8 cellular contexts compared by ENCODE assay signal in the genomic region with DNA sequence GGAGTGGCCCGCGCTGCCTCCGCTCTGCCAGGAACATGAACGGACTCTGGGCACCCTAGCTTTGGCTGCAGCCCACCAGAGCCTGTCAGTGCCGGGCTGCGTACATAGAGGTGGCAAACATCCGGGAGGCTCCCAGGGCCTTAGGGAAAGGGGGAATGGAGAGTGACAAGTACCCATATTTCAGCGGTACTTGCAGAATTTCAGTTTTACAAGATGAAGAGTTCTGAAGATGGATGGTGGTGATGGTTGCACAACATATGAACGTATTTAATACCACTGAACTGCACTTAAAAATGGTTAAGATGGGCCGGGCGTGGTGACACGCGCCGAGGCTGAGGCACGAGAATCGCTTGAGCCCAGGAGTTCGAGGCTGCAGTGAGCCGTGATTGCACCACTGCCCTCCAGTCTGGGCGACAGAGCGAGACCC. TPM values are rescaled to one million over a fixed set of nuclear protein-coding genes. Genes with fewer than 3 reads are reported as not detected.
DNase-seq lines count a peak whose midpoint lies in the region; ATAC-seq, FAIRE-seq and TF ChIP-seq lines count a peak whose summit lies in the region.

No MANE protein-coding gene starts in this region.

- CTCF ChIA-PET in T-cell (lab: Charles Lee), result interaction anchor here (0.5 to 3.7 kb wide), 9 partner anchors 8 to 384 kb away, joined by 3 to 27 read pairs (median 4); partner anchors contain the start of gene MOB1A (in 1 of the 2)

- peaks cover 51% of the 10 kb centered on the region for H4K20me1 ChIP-seq in GM23338 (replicated peaks; ENCODE audit: insufficient read depth)

- no peaks in the 10 kb centered on the region; the same call in 1 of the 2 replicates for H3F3A ChIP-seq in GM23338 (replicated peaks; ENCODE audit: low read depth)

- H3K4me3 Mint-ChIP-seq in GM23338 (peak overlapping the region; percentile 99), T-cell (peak overlapping the region; percentile 92 to 99 (median 94))

- H3K27ac Mint-ChIP-seq in GM23338 (peak overlapping the region; percentile 100), T-cell (peak overlapping the region; percentile 100)

- H3K9me3 Mint-ChIP-seq in GM23338 (peaks cover 8% of the 10 kb centered on the region; the same call in 2 of the 3 replicates), T-cell (no peaks in the 10 kb centered on the region)

- POLR2A ChIA-PET in T-cell (lab: Charles Lee), result interaction anchor here (0.6 to 1.0 kb wide), 7 partner anchors 12 to 584 kb away, joined by 3 to 7 read pairs (median 4); partner anchors contain the start of genes MOB1A (in 1 of the 2) and WBP1 (in 1 of the 2)

- H3K4me3 ChIP-seq in GM23338, result peak overlapping the region; percentile 95
- H3K4me3 ChIP-seq in fibroblast of villous mesenchyme (ENCODE audit: low read depth, low read length), result peak overlapping the region; percentile 94
- peak overlapping the region; percentile 89 for H3K4me3 ChIP-seq in skeletal muscle cell (ENCODE audit: low read depth, low read length)

- H3K27ac ChIP-seq in GM23338 (ENCODE audit: low read depth), result peak overlapping the region; percentile 98

- no peak for FAIRE-seq in H54 (lab: Jason Lieb, UNC)

- H3K4me1 ChIP-seq in GM23338 (ENCODE audit: insufficient read depth), result peaks cover 41% of the 10 kb centered on the region

- no peaks in the 10 kb centered on the region for H3K9me2 ChIP-seq in GM23338 (ENCODE audit: insufficient read depth)

- peaks cover 37% of the 10 kb centered on the region for H3K4me1 Mint-ChIP-seq in GM23338
- peaks cover 35 to 37% (median 37%) of the 10 kb centered on the region in 3 donors for H3K4me1 Mint-ChIP-seq in T-cell

- H2AFZ ChIP-seq in GM23338, result no peak overlapping the region

- no peak for DNase-seq in GM23338 (ENCODE audit: low spot score)
- DNase-seq in T-cell, result peak in 3 of 34 experiments; percentile 5 to 15 (median 7)
- no peak for DNase-seq in fibroblast of villous mesenchyme (ENCODE audit: low read depth)
- DNase-seq in skeletal muscle cell (ENCODE audit: low read depth), result no peak
- DNase-seq in NCI-H1417 (lab: John Stamatoyannopoulos, UW), result no peak
- no peak for DNase-seq in H54 (ENCODE audit: insufficient read length, low spot score)
- no peak for DNase-seq in NCI-H2171 treated with DMSO at 0.1 percent for 48 hours (lab: John Stamatoyannopoulos, UW)

- H3K27me3 Mint-ChIP-seq in GM23338 (ENCODE audit: insufficient read depth, low read depth, poor library complexity) (peaks cover 25% of the 10 kb centered on the region), T-cell (no peaks in the 10 kb centered on the region)

- TF ChIP-seq CTCF in GM23338 (conservative IDR thresholded peaks at IDR 0.05; ENCODE audit: low read depth in 2 of 2) (no peak), fibroblast of villous mesenchyme (IDR thresholded peaks at IDR 0.05; ENCODE audit: insufficient read depth, low read depth, low read length) (no peak)

- ATAC-seq in GM23338, result no peak
- ATAC-seq in T-cell (replicated peaks in 1 of 4), result peak in 3 of 4 experiments; percentile 1 to 2 (median 1)
- ATAC-seq in GM18858 (IDR thresholded peaks at IDR 0.05; ENCODE audit: unreplicated experiment), result no peak

- peak overlapping the region; percentile 86 for H3K4me2 ChIP-seq in GM23338

- peaks cover 30% of the 10 kb centered on the region for H3K36me3 ChIP-seq in GM23338 (ENCODE audit: insufficient read depth)

- H3K36me3 Mint-ChIP-seq in GM23338 (ENCODE audit: low read depth), result peaks cover 56% of the 10 kb centered on the region
- no peaks in the 10 kb centered on the region for H3K36me3 Mint-ChIP-seq in T-cell

- no peaks in the 10 kb centered on the region for H3K27me3 ChIP-seq in GM23338 (ENCODE audit: insufficient read depth)

- H3K79me2 ChIP-seq in GM23338 (replicated peaks; ENCODE audit: insufficient read depth), result peaks cover 58% of the 10 kb centered on the region

- TF ChIP-seq POLR2A in H54 (IDR thresholded peaks at IDR 0.05; ENCODE audit: low read depth, low read length), result no peak

TF ChIP-seq in GM23338, 12 proteins besides CTCF, POLR2A, EP300 and RAD21 (continues in another document):
- no peak for TF ChIP-seq ZNF114 (CRISPR knock-in tag; IDR thresholded peaks at IDR 0.05)
- no peak for TF ChIP-seq ZNF331 (CRISPR knock-in tag; IDR thresholded peaks at IDR 0.05; ENCODE audit: low read depth)
- TF ChIP-seq JUNB (IDR thresholded peaks at IDR 0.05; ENCODE audit: unreplicated experiment), result no peak
- TF ChIP-seq, protein P1, sequence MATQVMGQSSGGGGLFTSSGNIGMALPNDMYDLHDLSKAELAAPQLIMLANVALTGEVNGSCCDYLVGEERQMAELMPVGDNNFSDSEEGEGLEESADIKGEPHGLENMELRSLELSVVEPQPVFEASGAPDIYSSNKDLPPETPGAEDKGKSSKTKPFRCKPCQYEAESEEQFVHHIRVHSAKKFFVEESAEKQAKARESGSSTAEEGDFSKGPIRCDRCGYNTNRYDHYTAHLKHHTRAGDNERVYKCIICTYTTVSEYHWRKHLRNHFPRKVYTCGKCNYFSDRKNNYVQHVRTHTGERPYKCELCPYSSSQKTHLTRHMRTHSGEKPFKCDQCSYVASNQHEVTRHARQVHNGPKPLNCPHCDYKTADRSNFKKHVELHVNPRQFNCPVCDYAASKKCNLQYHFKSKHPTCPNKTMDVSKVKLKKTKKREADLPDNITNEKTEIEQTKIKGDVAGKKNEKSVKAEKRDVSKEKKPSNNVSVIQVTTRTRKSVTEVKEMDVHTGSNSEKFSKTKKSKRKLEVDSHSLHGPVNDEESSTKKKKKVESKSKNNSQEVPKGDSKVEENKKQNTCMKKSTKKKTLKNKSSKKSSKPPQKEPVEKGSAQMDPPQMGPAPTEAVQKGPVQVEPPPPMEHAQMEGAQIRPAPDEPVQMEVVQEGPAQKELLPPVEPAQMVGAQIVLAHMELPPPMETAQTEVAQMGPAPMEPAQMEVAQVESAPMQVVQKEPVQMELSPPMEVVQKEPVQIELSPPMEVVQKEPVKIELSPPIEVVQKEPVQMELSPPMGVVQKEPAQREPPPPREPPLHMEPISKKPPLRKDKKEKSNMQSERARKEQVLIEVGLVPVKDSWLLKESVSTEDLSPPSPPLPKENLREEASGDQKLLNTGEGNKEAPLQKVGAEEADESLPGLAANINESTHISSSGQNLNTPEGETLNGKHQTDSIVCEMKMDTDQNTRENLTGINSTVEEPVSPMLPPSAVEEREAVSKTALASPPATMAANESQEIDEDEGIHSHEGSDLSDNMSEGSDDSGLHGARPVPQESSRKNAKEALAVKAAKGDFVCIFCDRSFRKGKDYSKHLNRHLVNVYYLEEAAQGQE (IDR thresholded peaks at IDR 0.05; ENCODE audit: unreplicated experiment), result no peak
- no peak for TF ChIP-seq NANOG (IDR thresholded peaks at IDR 0.05; ENCODE audit: borderline replicate concordance)
- no peak for TF ChIP-seq ETS1 (IDR thresholded peaks at IDR 0.05)
- TF ChIP-seq CREB1 (CRISPR knock-in tag; IDR thresholded peaks at IDR 0.05; ENCODE audit: low read depth), result no peak
- no peak for TF ChIP-seq EZH2phosphoT487 (IDR thresholded peaks at IDR 0.05; ENCODE audit: unreplicated experiment)
- no peak for TF ChIP-seq EZH2 (IDR thresholded peaks at IDR 0.05; ENCODE audit: low read depth, unreplicated experiment)

RNA-seq across cellular contexts. Expression of gene MTHFD2, which starts 0.9 kb away (rescaled TPM):
- total RNA-seq in GM23338 (2014; rRNA removed; shearing (Covaris generic)), result 281 and 321 TPM in 2 replicates
- polyA plus RNA-seq in GM23338 (2016; fragmentation: Nextera tagmentation; extraction: Ambion mirVana), result 279 and 305 TPM in 2 replicates
- total RNA-seq in T-cell, result 10 to 100 TPM; 26.3 to 59.3 (median 47.9) TPM
- total RNA-seq in fibroblast of villous mesenchyme, result 174 and 177 TPM in 2 replicates

RNA-seq across cellular contexts. Expression of gene MOB1A, which starts 20.6 kb away (rescaled TPM):
- total RNA-seq in GM23338 (2014; rRNA removed; shearing (Covaris generic)), result 111 and 130 TPM in 2 replicates
- polyA plus RNA-seq in GM23338 (2016; fragmentation: Nextera tagmentation; extraction: Ambion mirVana), result 33.3 and 36.2 TPM in 2 replicates
- total RNA-seq in T-cell (100 to 1,000 TPM; 131 to 156 (median 138) TPM), fibroblast of villous mesenchyme (102 and 155 TPM in 2 replicates)

RNA-seq across cellular contexts. Expression of gene BOLA3, which starts 51.6 kb away (rescaled TPM):
- 36.2 and 89.8 TPM in 2 replicates for total RNA-seq in GM23338 (2014; rRNA removed; shearing (Covaris generic))
- 233 and 235 TPM in 2 replicates for polyA plus RNA-seq in GM23338 (2016; fragmentation: Nextera tagmentation; extraction: Ambion mirVana)
- total RNA-seq in T-cell, result 10 to 100 TPM; 13.7 to 16.0 (median 15.5) TPM
- 41.2 and 50.1 TPM in 2 replicates for total RNA-seq in fibroblast of villous mesenchyme

Comparison
In these comparisons a context has a peak if more than half of its experiments do, and no peak if none do; other contexts are left out.
1. ATAC-seq: peak in T-cell (3 of 4); none in GM23338 (single experiment) and GM18858 (single experiment).
2. Peak in every context shown above with its lines, with median percentiles within 50 percentile points of each other: H3K4me3 ChIP-seq.